Comparison of ENCODE assay signal across 19 cellular contexts in the genomic region with DNA sequence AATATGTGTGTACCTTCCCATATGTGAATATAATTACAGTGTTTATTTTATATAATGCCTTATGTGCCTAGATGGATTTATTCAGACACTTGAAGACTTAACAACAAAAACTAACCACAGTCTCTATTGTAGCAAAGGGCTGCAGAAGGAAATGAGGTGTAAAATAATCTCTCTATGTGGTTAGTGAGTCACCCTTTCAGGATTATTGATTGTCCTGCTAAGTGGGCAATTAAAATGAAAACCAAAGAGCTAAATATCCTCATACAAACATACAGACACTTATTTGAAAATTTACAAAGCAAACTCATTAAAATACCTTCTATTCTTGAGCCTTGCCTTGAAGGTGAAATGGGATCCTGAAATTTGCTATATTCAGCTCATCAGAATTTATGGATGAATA. TPM values are rescaled to one million over a fixed set of nuclear protein-coding genes. Genes with fewer than 3 reads are reported as not detected.
DNase-seq lines count a peak whose midpoint lies in the region; ATAC-seq and TF ChIP-seq lines count a peak whose summit lies in the region.
"Had no signal": no experiment of that assay in that cellular context is flagged by ENCODE, and none has a peak within 500 bp of the region (broad histone marks: within the 10 kb centered on the region; RNA-seq: fewer than 3 reads in every experiment).

No MANE protein-coding gene starts in this region.

- no peak overlapping the region for H3K4me3 ChIP-seq in brain microvascular endothelial cell (ENCODE audit: low read depth, low read length)
- H3K4me3 ChIP-seq in lower lobe of right lung: no peak overlapping the region
- H3K4me3 ChIP-seq in aorta (ENCODE audit: low read length in 2 of 2): no peak overlapping the region
- H3K4me3 ChIP-seq: gastroesophageal sphincter, HAP-1, SJCRH30 had no signal

- intact Hi-C loops in lower lobe of right lung (cut with DNase I) (no loop called here), aorta (cut with DNase I) (no loop called here)

- H3K27ac Mint-ChIP-seq in progenitor cell of endocrine pancreas: peak overlapping the region; percentile 85
- H3K27ac Mint-ChIP-seq: activated B cell treated with CpG ODN at 0.5 μM for 24 hours; activated T-cell treated with anti-CD3 and anti-CD28 coated beads, Interleukin-2, amount 50 U/mL, for 24 hours had no signal

- no peak for TF ChIP-seq CTCF in progenitor cell of endocrine pancreas (IDR thresholded peaks at IDR 0.05; ENCODE audit: unreplicated experiment)
- no peak for TF ChIP-seq CTCF in brain microvascular endothelial cell (IDR thresholded peaks at IDR 0.05; ENCODE audit: low read depth, low read length, missing control alignments)
- no peak for TF ChIP-seq CTCF in lower lobe of right lung (IDR thresholded peaks at IDR 0.05)

- in situ Hi-C loops in brain microvascular endothelial cell (cut with HindIII; ENCODE audit: low pct_ligation_motif_present, low sequenced_read_pairs): no loop called here

- H3K4me3 Mint-ChIP-seq in progenitor cell of endocrine pancreas (ENCODE audit: low read depth): no peak overlapping the region
- H3K4me3 Mint-ChIP-seq: activated B cell treated with CpG ODN at 0.5 μM for 24 hours; activated T-cell treated with anti-CD3 and anti-CD28 coated beads, Interleukin-2, amount 50 U/mL, for 24 hours had no signal

- ATAC-seq in lower lobe of right lung (no peak), aorta (ENCODE audit: low FRiP score) (no peak)
- ATAC-seq: gastroesophageal sphincter, HepG2, right cardiac atrium had no signal

- H3K27me3 Mint-ChIP-seq in progenitor cell of endocrine pancreas: peaks cover 49% of the 10 kb centered on the region
- H3K27me3 Mint-ChIP-seq: activated B cell treated with CpG ODN at 0.5 μM for 24 hours; activated T-cell treated with anti-CD3 and anti-CD28 coated beads, Interleukin-2, amount 50 U/mL, for 24 hours had no signal

- peaks cover 2% of the 10 kb centered on the region for H3K9me3 Mint-ChIP-seq in progenitor cell of endocrine pancreas (ENCODE audit: low read depth)
- H3K9me3 Mint-ChIP-seq: activated B cell treated with CpG ODN at 0.5 μM for 24 hours had no signal

- H3K27me3 ChIP-seq in brain microvascular endothelial cell (replicated peaks) (no peaks in the 10 kb centered on the region), lower lobe of right lung (ENCODE audit: low read depth) (no peaks in the 10 kb centered on the region), aorta (ENCODE audit: control insufficient read depth in 1 of 2, insufficient read depth in 2 of 2, low read length in 1 of 2) (no peaks in the 10 kb centered on the region)
- H3K27me3 ChIP-seq: gastroesophageal sphincter, SJCRH30 had no signal

- DNase-seq in HPDE6-E6E7 (ENCODE audit: extremely low spot score) (peak; percentile 14), NCI-H2081 (lab: John Stamatoyannopoulos, UW) (peak; percentile 57 to 86), SHP77 (lab: John Stamatoyannopoulos, UW) (peak; percentile 50 to 71), progenitor cell of endocrine pancreas (ENCODE audit: low spot score, unreplicated experiment) (no peak), brain microvascular endothelial cell (no peak), NOMO-1 treated with DMSO at 0.1 percent for 48 hours (lab: John Stamatoyannopoulos, UW; ENCODE audit: unreplicated experiment) (no peak), lower lobe of right lung (no peak), aorta (no peak)
- DNase-seq: activated B cell treated with CpG ODN at 0.5 μM for 24 hours; activated T-cell treated with anti-CD3 and anti-CD28 coated beads, Interleukin-2, amount 50 U/mL, for 24 hours; amniotic stem cell; C1 segment of cervical spinal cord; effector CD4-positive, alpha-beta T cell; islet precursor cell; right cardiac atrium had no signal

- H3K4me1 Mint-ChIP-seq in progenitor cell of endocrine pancreas (ENCODE audit: low read depth): peaks cover 28% of the 10 kb centered on the region
- H3K4me1 Mint-ChIP-seq: activated B cell treated with CpG ODN at 0.5 μM for 24 hours had no signal

- H3K9me3 ChIP-seq in lower lobe of right lung (no peaks in the 10 kb centered on the region), aorta (ENCODE audit: control insufficient read depth, low read length) (peaks cover 2% of the 10 kb centered on the region)
- H3K9me3 ChIP-seq: HAP-1, SJCRH30 had no signal

- H3K36me3 Mint-ChIP-seq in progenitor cell of endocrine pancreas (ENCODE audit: insufficient read depth): no peaks in the 10 kb centered on the region

- H3K27ac ChIP-seq in brain microvascular endothelial cell (no peak overlapping the region), lower lobe of right lung (no peak overlapping the region), aorta (ENCODE audit: low read depth in 1 of 2, low read length in 2 of 2) (no peak overlapping the region)
- H3K27ac ChIP-seq: gastroesophageal sphincter, SJCRH30 had no signal

- H3K36me3 ChIP-seq in brain microvascular endothelial cell (replicated peaks) (no peaks in the 10 kb centered on the region), lower lobe of right lung (no peaks in the 10 kb centered on the region), aorta (ENCODE audit: control insufficient read depth in 1 of 2, insufficient read depth in 2 of 2, low read length in 1 of 2) (no peaks in the 10 kb centered on the region)
- H3K36me3 ChIP-seq: gastroesophageal sphincter, HAP-1, SJCRH30 had no signal

- H3K4me1 ChIP-seq in lower lobe of right lung (no peaks in the 10 kb centered on the region), aorta (ENCODE audit: control insufficient read depth in 1 of 2, insufficient read depth in 2 of 2, low read length in 2 of 2) (no peaks in the 10 kb centered on the region)
- H3K4me1 ChIP-seq: gastroesophageal sphincter, HAP-1, SJCRH30 had no signal

RNA-seq across cellular contexts. Expression of gene DCC, which starts 27.7 kb away (rescaled TPM):
- 8.4 and 10.1 TPM in 2 replicates for total RNA-seq in progenitor cell of endocrine pancreas
- total RNA-seq in lower lobe of right lung: 4.5 TPM
- total RNA-seq in aorta: under 1 TPM in 1 of 2 donors, not detected in 1; 0.78 TPM
- polyA plus RNA-seq in aorta: not detected
- total RNA-seq: activated B cell treated with CpG ODN at 0.5 μM for 24 hours, HepG2 had no signal
- polyA plus RNA-seq: HepG2 had no signal

Comparison
In these comparisons a context has a peak if more than half of its experiments do, and no peak if none do; other contexts are left out.
1. DNase-seq: peak in HPDE6-E6E7 (single experiment), NCI-H2081 (2 of 2) and SHP77 (2 of 2); none in progenitor cell of endocrine pancreas (single experiment), brain microvascular endothelial cell (single experiment), NOMO-1 treated with DMSO at 0.1 percent for 48 hours (single experiment), lower lobe of right lung (single experiment) and aorta (0 of 2).